In the genomic region with DNA sequence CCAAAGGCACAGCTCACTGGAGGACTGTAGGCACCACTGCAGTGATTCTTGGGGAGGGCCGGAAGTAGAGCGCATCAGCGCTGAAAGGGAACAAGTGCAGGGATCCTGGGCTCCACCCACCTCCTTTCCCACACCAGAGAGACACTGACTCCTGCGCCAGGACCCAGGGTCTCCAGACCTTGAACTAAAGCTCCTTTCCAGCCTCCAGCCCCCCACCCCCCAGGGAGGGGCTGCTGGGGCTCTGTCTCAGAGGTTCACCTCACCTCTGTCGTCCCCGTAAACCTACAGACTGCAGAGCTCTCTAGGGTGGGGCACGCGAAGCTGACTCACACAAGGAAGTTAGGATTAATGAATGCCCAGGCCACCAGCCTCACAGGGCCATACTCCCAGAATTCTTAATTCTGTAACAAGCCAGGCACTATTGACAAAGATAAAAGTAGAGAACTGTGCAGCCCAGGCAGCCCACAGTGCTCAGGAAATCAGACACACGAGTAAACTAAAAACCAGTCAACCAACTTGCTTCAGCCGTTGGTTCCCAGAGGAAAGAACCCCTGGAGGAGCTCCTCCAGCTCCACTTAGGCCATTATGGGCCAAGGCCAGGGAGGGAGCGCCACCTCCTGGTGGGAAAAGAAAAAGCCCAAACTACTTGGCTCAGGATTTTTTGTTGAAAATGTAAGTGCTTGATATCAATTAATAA, we compare ENCODE assay signal across 9 cellular contexts. TPM values are rescaled to one million over a fixed set of nuclear protein-coding genes. Genes with fewer than 3 reads are reported as not detected.
DNase-seq lines count a peak whose midpoint lies in the region; ATAC-seq, FAIRE-seq and TF ChIP-seq lines count a peak whose summit lies in the region.
"Had no signal": no experiment of that assay in that cellular context is flagged by ENCODE, and none has a peak within 500 bp of the region (broad histone marks: within the 10 kb centered on the region; RNA-seq: fewer than 3 reads in every experiment).

No MANE protein-coding gene starts in this region.

- no peak overlapping the region for H3K4me2 ChIP-seq in osteoblast (ENCODE audit: insufficient read depth, low read length)

- no peaks in the 10 kb centered on the region for H3K27me3 ChIP-seq in osteoblast (ENCODE audit: insufficient read depth, low read length)
- H3K27me3 ChIP-seq in upper lobe of right lung = no peaks in the 10 kb centered on the region

- intact Hi-C loops in upper lobe of right lung (cut with DNase I) = loop anchor here (5.0 kb wide), 2 partner anchors 296 to 346 kb away; partner anchors contain the start of gene LIPG

- H3K36me3 ChIP-seq in osteoblast (ENCODE audit: insufficient read depth, low read length) (no peaks in the 10 kb centered on the region), upper lobe of right lung (no peaks in the 10 kb centered on the region)

- H3K79me2 ChIP-seq in osteoblast (ENCODE audit: insufficient read depth, low read length) = no peaks in the 10 kb centered on the region

- H3K9me3 ChIP-seq in osteoblast (ENCODE audit: low read depth, low read length) (no peaks in the 10 kb centered on the region), upper lobe of right lung (no peaks in the 10 kb centered on the region)

- DNase-seq in D721Med (ENCODE audit: insufficient read length, low spot score) (peak; percentile 80), HuH-7.5 (ENCODE audit: low spot score) (peak; percentile 61), RPMI8226 (peak; percentile 74), frontal cortex (ENCODE audit: low spot score in 2 of 2) (peak; percentile 42 to 64), osteoblast (ENCODE audit: insufficient read length, low spot score, missing footprints) (peak; percentile 97), upper lobe of right lung (peak; percentile 75)
- DNase-seq in activated effector memory CD4-positive, alpha-beta T cell treated with anti-CD3 and anti-CD28 coated beads, Interleukin-2, amount 50 U/mL, for 16 hours = peak; percentile 81

- no peak overlapping the region for H3K4me3 ChIP-seq in osteoblast (ENCODE audit: insufficient read depth, low read length)
- H3K4me3 ChIP-seq in upper lobe of right lung = no peak overlapping the region

- H4K20me1 ChIP-seq in osteoblast (ENCODE audit: insufficient read depth, low read length) = no peaks in the 10 kb centered on the region

- FAIRE-seq in D721Med (lab: Jason Lieb, UNC) = peak; percentile 93
- no peak for FAIRE-seq in frontal cortex (lab: Jason Lieb, UNC)
- FAIRE-seq: colon had no signal

- H3K4me1 ChIP-seq in osteoblast (ENCODE audit: insufficient read depth, low read length) (no peaks in the 10 kb centered on the region), upper lobe of right lung (peaks cover 7% of the 10 kb centered on the region)

- peak; percentile 85 for ATAC-seq in upper lobe of right lung
- ATAC-seq in GM21367 (IDR thresholded peaks at IDR 0.05; ENCODE audit: unreplicated experiment) = no peak

- H2AFZ ChIP-seq in osteoblast (ENCODE audit: low read length) = peak overlapping the region; percentile 72

- peak; percentile 96 for TF ChIP-seq CTCF in D721Med (IDR thresholded peaks at IDR 0.05; ENCODE audit: insufficient read depth, missing control alignments)
- TF ChIP-seq CTCF in osteoblast (IDR thresholded peaks at IDR 0.05; ENCODE audit: extremely low read depth, low read depth, low read length) = peak; percentile 98
- TF ChIP-seq CTCF in upper lobe of right lung (IDR thresholded peaks at IDR 0.05) = peak; percentile 94

- H3K27ac ChIP-seq in osteoblast (ENCODE audit: low read depth, low read length) = no peak overlapping the region
- H3K27ac ChIP-seq in upper lobe of right lung = peak overlapping the region; percentile 67

RNA-seq across cellular contexts. Expression of gene ACAA2, which starts 45.1 kb away (rescaled TPM):
- total RNA-seq in frontal cortex (23.2 TPM), osteoblast (52.8 and 60.7 TPM in 2 replicates), upper lobe of right lung (68.9 TPM)
